ENCODE assay signal across 28 cellular contexts in the genomic region with DNA sequence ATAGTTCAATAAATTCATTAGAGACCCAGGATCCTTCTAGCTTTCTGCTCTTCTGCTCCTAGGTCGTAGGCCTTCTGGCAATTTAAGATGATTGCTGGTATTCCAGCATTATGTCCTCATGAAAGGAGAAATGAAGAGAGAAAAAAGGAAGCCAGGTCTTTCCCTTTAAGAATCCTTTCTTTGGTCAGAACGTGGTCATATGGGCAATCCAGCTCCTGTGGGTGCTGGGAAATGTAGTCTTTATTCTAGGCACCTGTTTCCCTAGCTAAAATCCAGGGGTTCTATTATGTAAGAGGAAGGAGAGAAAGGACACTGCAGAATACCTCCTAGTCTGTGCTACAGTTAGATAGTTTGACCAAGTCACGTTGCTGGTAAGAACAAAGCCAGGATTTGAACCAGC. TPM values are rescaled to one million over a fixed set of nuclear protein-coding genes. Genes with fewer than 3 reads are reported as not detected.
"Had no signal": no experiment of that assay in that cellular context is flagged by ENCODE, and none has a peak within 500 bp of the region (broad histone marks: within the 10 kb centered on the region; RNA-seq: fewer than 3 reads in every experiment).

No MANE protein-coding gene starts in this region.

- H3K36me3 Mint-ChIP-seq: naive B cell; natural killer cell treated with Interleukin-12 subunit alpha and Interleukin-12 subunit beta and Interleukin-15 and Interleukin-18, amount 100 ng/mL, for 72 hours; stimulated activated memory B cell treated with anti-CD40 and anti-IgM and Interleukin-4, amounts not matched to agents 10 μg/mL and 1 μg/mL and 100 μg/mL, for 72 hours had no signal

- H3K27ac Mint-ChIP-seq: mesothelial cell of epicardium; naive B cell; natural killer cell treated with Interleukin-12 subunit alpha and Interleukin-12 subunit beta and Interleukin-15 and Interleukin-18, amount 100 ng/mL, for 72 hours; stimulated activated memory B cell treated with anti-CD40 and anti-IgM and Interleukin-4, amounts not matched to agents 10 μg/mL and 1 μg/mL and 100 μg/mL, for 72 hours had no signal

- H3K27ac ChIP-seq: dorsolateral prefrontal cortex, gastrocnemius medialis, neutrophil, parathyroid adenoma, psoas muscle, sigmoid colon, testis, tibial artery, upper lobe of left lung had no signal

- DNase-seq: dorsolateral prefrontal cortex; effector CD4-positive, alpha-beta T cell; foreskin fibroblast; gastrocnemius medialis; head of caudate nucleus; mesenchymal stem cell; mucosa of descending colon; naive B cell; psoas muscle; right cardiac atrium; sigmoid colon; stimulated activated CD4-positive, alpha-beta T cell treated with anti-CD3 and anti-CD28 coated beads, Interleukin-4, amount 100 ng/mL, for 4 hours; stimulated activated naive CD8-positive, alpha-beta T cell treated with anti-CD3 and anti-CD28 coated beads, Interleukin-15, Interleukin-2, amounts not matched to agents 100 U/mL and 50 U/mL, for 24 hours; substantia nigra; testis; tibial artery; upper lobe of left lung had no signal

- H3K9me3 Mint-ChIP-seq: mesothelial cell of epicardium; naive B cell; natural killer cell treated with Interleukin-12 subunit alpha and Interleukin-12 subunit beta and Interleukin-15 and Interleukin-18, amount 100 ng/mL, for 72 hours; neural crest cell; stimulated activated memory B cell treated with anti-CD40 and anti-IgM and Interleukin-4, amounts not matched to agents 10 μg/mL and 1 μg/mL and 100 μg/mL, for 72 hours had no signal

- H3K79me2 ChIP-seq: parathyroid adenoma had no signal

- H3K36me3 ChIP-seq: gastrocnemius medialis, neutrophil had no signal

- H3K4me3 Mint-ChIP-seq: mesothelial cell of epicardium; naive B cell; natural killer cell treated with Interleukin-12 subunit alpha and Interleukin-12 subunit beta and Interleukin-15 and Interleukin-18, amount 100 ng/mL, for 72 hours; neural crest cell; stimulated activated memory B cell treated with anti-CD40 and anti-IgM and Interleukin-4, amounts not matched to agents 10 μg/mL and 1 μg/mL and 100 μg/mL, for 72 hours had no signal

- H3K9ac ChIP-seq: parathyroid adenoma had no signal

- ATAC-seq: gastrocnemius medialis; mucosa of descending colon; natural killer cell treated with Interleukin-12 subunit alpha and Interleukin-12 subunit beta and Interleukin-15 and Interleukin-18, amount 100 ng/mL, for 72 hours; psoas muscle; right cardiac atrium; stimulated activated memory B cell treated with anti-CD40 and anti-IgM and Interleukin-4, amounts not matched to agents 10 μg/mL and 1 μg/mL and 100 μg/mL, for 72 hours; stimulated activated naive CD8-positive, alpha-beta T cell treated with anti-CD3 and anti-CD28 coated beads, Interleukin-15, Interleukin-2, amounts not matched to agents 100 U/mL and 50 U/mL, for 24 hours had no signal

- H3K27me3 ChIP-seq: dorsolateral prefrontal cortex, gastrocnemius medialis, neutrophil, sigmoid colon, testis, tibial artery, upper lobe of left lung had no signal

- H3K4me1 Mint-ChIP-seq: mesothelial cell of epicardium; naive B cell; neural crest cell; stimulated activated memory B cell treated with anti-CD40 and anti-IgM and Interleukin-4, amounts not matched to agents 10 μg/mL and 1 μg/mL and 100 μg/mL, for 72 hours had no signal

- H3K4me3 ChIP-seq: dorsolateral prefrontal cortex, gastrocnemius medialis, lung, mucosa of descending colon, psoas muscle, sigmoid colon, testis, tibial artery, upper lobe of left lung had no signal

- FAIRE-seq: colon, keratinocyte, urothelium cell line had no signal

- H2AFZ ChIP-seq: parathyroid adenoma had no signal

- H3K4me1 ChIP-seq: gastrocnemius medialis, parathyroid adenoma, psoas muscle, sigmoid colon, testis, tibial artery, upper lobe of left lung had no signal

- H3K9me3 ChIP-seq: gastrocnemius medialis, mucosa of descending colon, neutrophil, psoas muscle, sigmoid colon, testis, tibial artery, upper lobe of left lung had no signal

RNA-seq across cellular contexts. Expression of gene NR1I2, which starts 35.5 kb away (rescaled TPM):
- total RNA-seq: glomerular endothelial cell; natural killer cell treated with Interleukin-12 subunit alpha and Interleukin-12 subunit beta and Interleukin-15 and Interleukin-18, amount 100 ng/mL, for 72 hours; psoas muscle had no signal
- polyA plus RNA-seq: keratinocyte had no signal

RNA-seq across cellular contexts. Expression of gene CFAP91, which starts 43.6 kb away (rescaled TPM):
- total RNA-seq: natural killer cell treated with Interleukin-12 subunit alpha and Interleukin-12 subunit beta and Interleukin-15 and Interleukin-18, amount 100 ng/mL, for 72 hours had no signal
- polyA plus RNA-seq: keratinocyte had no signal
